In the genomic region with DNA sequence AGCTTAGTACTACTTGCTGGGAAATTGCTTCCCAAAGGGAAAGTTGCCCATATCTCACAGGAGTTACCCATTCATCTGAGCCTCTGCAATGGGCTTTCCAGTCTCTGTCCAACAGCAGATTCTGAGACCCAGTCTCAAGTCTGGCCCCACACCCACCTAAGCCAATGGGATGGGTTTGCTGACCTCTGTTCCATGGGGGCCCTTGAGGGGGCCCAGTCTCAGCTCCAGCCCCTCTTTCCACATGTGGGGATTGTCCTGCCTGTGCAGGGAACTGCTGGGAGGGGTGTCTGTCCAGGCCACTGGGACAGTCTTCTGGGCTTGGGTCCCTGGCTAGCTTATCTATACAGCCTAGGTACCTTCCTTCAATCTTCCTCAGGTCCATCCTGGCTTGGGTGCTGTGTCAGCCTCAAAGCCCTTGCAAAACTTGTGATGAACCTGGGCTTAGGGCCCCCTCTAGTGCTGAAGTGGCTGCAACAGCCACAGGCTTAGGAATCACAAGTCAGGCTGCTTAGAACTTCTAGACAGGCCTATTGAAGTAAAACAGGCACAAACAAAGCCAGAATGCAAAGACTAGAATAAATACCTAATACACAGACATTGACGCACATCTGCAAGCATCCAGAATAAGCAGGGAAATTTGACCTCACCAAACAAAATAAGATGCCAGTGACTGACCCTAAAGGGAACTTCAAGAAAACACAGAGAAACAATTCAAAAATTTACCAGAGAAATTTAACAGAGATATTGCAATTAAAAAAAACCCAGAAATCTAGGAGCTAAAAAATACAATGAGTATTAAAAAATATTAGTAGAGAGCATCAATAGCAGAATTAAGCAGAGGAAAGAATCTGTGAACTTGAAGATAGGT, we compare ENCODE assay signal across 8 cellular contexts. TPM values are rescaled to one million over a fixed set of nuclear protein-coding genes. Genes with fewer than 3 reads are reported as not detected.
DNase-seq lines count a peak whose midpoint lies in the region; ATAC-seq and TF ChIP-seq lines count a peak whose summit lies in the region.

No MANE protein-coding gene starts in this region.

- H3K9me3 Mint-ChIP-seq in activated T-cell treated with anti-CD3 and anti-CD28 coated beads, Interleukin-2, amount 50 U/mL, for 24 hours = no peaks in the 10 kb centered on the region

- TF ChIP-seq CTCF in OCI-LY3 (IDR thresholded peaks at IDR 0.05; ENCODE audit: low read depth, low read length) (peak; percentile 91), fibroblast of pulmonary artery (IDR thresholded peaks at IDR 0.05; ENCODE audit: low read length, missing control alignments) (peak; percentile 99), ovary (IDR thresholded peaks at IDR 0.05) (peak in 2 of 3 donors; percentile 29 to 37), vagina (IDR thresholded peaks at IDR 0.05) (peak; percentile 20 to 35 (median 33))

- H3K27ac Mint-ChIP-seq in activated T-cell treated with anti-CD3 and anti-CD28 coated beads, Interleukin-2, amount 50 U/mL, for 24 hours = no peak overlapping the region

- no peaks in the 10 kb centered on the region for H3K79me2 ChIP-seq in OCI-LY3 (ENCODE audit: low read length)

- TF ChIP-seq POLR2A in ovary (IDR thresholded peaks at IDR 0.05) (no peak), vagina (IDR thresholded peaks at IDR 0.05) (no peak)

- 0 out of 2 replicates have a peak, but pooled peaks cover 2% of the 10 kb centered on the region for H3K27me3 ChIP-seq in OCI-LY3 (ENCODE audit: low read depth, low read length)
- no peaks in the 10 kb centered on the region for H3K27me3 ChIP-seq in ovary
- H3K27me3 ChIP-seq in vagina = no peaks in the 10 kb centered on the region

- H3K4me1 ChIP-seq in OCI-LY3 (ENCODE audit: low read length) = peaks cover 19% of the 10 kb centered on the region
- H3K4me1 ChIP-seq in ovary (ENCODE audit: insufficient read depth) = no peaks in the 10 kb centered on the region
- H3K4me1 ChIP-seq in vagina = no peaks in the 10 kb centered on the region

- ATAC-seq in GM21360 (IDR thresholded peaks at IDR 0.05; ENCODE audit: unreplicated experiment) = peak; percentile 90

- intact Hi-C loops in ovary (cut with DNase I) = no loop called here
- intact Hi-C loops in vagina (cut with DNase I) = loop anchor here (10.0 kb wide), 1 partner anchor 146 kb away; no protein-coding TSS in a partner anchor

- no peaks in the 10 kb centered on the region for H3K36me3 Mint-ChIP-seq in activated T-cell treated with anti-CD3 and anti-CD28 coated beads, Interleukin-2, amount 50 U/mL, for 24 hours (ENCODE audit: low read depth)

- peaks cover 15% of the 10 kb centered on the region for H3K4me1 Mint-ChIP-seq in activated T-cell treated with anti-CD3 and anti-CD28 coated beads, Interleukin-2, amount 50 U/mL, for 24 hours (ENCODE audit: low read depth)

- peak; percentile 33 for DNase-seq in DMS153 treated with DMSO at 0.1 percent for 48 hours (lab: John Stamatoyannopoulos, UW; ENCODE audit: unreplicated experiment)
- peak; percentile 67 for DNase-seq in HPDE6-E6E7 (ENCODE audit: extremely low spot score)
- DNase-seq in activated T-cell treated with anti-CD3 and anti-CD28 coated beads, Interleukin-2, amount 50 U/mL, for 24 hours = peak; percentile 58
- peak; percentile 90 for DNase-seq in fibroblast of pulmonary artery (ENCODE audit: low read depth)
- peak; percentile 37 to 63 (median 49) for DNase-seq in ovary
- no peak for DNase-seq in vagina (ENCODE audit: extremely low spot score in 2 of 2)

- H3K27ac ChIP-seq in OCI-LY3 (ENCODE audit: low read length) = no peak overlapping the region
- no peak overlapping the region for H3K27ac ChIP-seq in ovary
- H3K27ac ChIP-seq in vagina = no peak overlapping the region

- no peaks in the 10 kb centered on the region for H3K36me3 ChIP-seq in OCI-LY3 (replicated peaks; ENCODE audit: low read depth, low read length)
- no peaks in the 10 kb centered on the region for H3K36me3 ChIP-seq in ovary
- H3K36me3 ChIP-seq in vagina = no peaks in the 10 kb centered on the region

- WGBS in ovary, 3 donors = 60 to 69% (median 62%) methylated on average over 1 of the region's 1 CpG

- no peaks in the 10 kb centered on the region for H4K20me1 ChIP-seq in OCI-LY3 (ENCODE audit: insufficient read depth, low read length)

- H3K4me2 ChIP-seq in OCI-LY3 (ENCODE audit: low read length) = no peak overlapping the region

- no peak overlapping the region for H3K4me3 Mint-ChIP-seq in activated T-cell treated with anti-CD3 and anti-CD28 coated beads, Interleukin-2, amount 50 U/mL, for 24 hours

- H3K4me3 ChIP-seq in OCI-LY3 (ENCODE audit: low read length) (no peak overlapping the region), fibroblast of pulmonary artery (replicated peaks; ENCODE audit: low read depth, low read length) (no peak overlapping the region), ovary (no peak overlapping the region), vagina (no peak overlapping the region)

- no peak overlapping the region for H3K9ac ChIP-seq in OCI-LY3 (ENCODE audit: low read length)

- H2AFZ ChIP-seq in OCI-LY3 (ENCODE audit: low read depth, low read length) = no peak overlapping the region

- TF ChIP-seq EP300 in ovary (IDR thresholded peaks at IDR 0.05) = no peak

- peaks cover 21% of the 10 kb centered on the region for H3K27me3 Mint-ChIP-seq in activated T-cell treated with anti-CD3 and anti-CD28 coated beads, Interleukin-2, amount 50 U/mL, for 24 hours

- H3K9me3 ChIP-seq in OCI-LY3 (ENCODE audit: insufficient read depth, low read length) = no peaks in the 10 kb centered on the region
- no peaks in the 10 kb centered on the region for H3K9me3 ChIP-seq in ovary
- H3K9me3 ChIP-seq in vagina = no peaks in the 10 kb centered on the region

RNA-seq across cellular contexts. Expression of gene PATL1, which starts 11.7 kb away (rescaled TPM):
- total RNA-seq in ovary (10 to 100 TPM; 11.1 to 40.3 (median 30.8) TPM), vagina (14.5 TPM)
- polyA plus RNA-seq in ovary = 10 to 100 TPM; 16.2 to 44.2 TPM

RNA-seq across cellular contexts. Expression of gene OR10V1, which starts 33.1 kb away (rescaled TPM):
- total RNA-seq in ovary (not detected), vagina (not detected)
- not detected for polyA plus RNA-seq in ovary

Comparison
In these comparisons a context has a peak if more than half of its experiments do, and no peak if none do; other contexts are left out.
1. DNase-seq: peak in DMS153 treated with DMSO at 0.1 percent for 48 hours (single experiment), HPDE6-E6E7 (single experiment), activated T-cell treated with anti-CD3 and anti-CD28 coated beads, Interleukin-2, amount 50 U/mL, for 24 hours (single experiment), fibroblast of pulmonary artery (single experiment) and ovary (5 of 5); none in vagina (0 of 2).
2. CTCF ChIP-seq: peak in every context shown above with its lines; median percentile 99 in fibroblast of pulmonary artery; 91 in OCI-LY3; 33 in ovary; 33 in vagina.